Comparison of ENCODE assay signal across 9 cellular contexts in genomic region chr1:179369751-179370341, GRCh38. TPM values are rescaled to one million over a fixed set of nuclear protein-coding genes. Genes with fewer than 3 reads are reported as not detected.
DNase-seq lines count a peak whose midpoint lies in the region; ATAC-seq and TF ChIP-seq lines count a peak whose summit lies in the region.
"Had no signal": no experiment of that assay in that cellular context is flagged by ENCODE, and none has a peak within 500 bp of the region (broad histone marks: within the 10 kb centered on the region; RNA-seq: fewer than 3 reads in every experiment).

No MANE protein-coding gene starts in this region.

- no peak overlapping the region for H3K4me3 Mint-ChIP-seq in stimulated activated memory B cell treated with anti-CD40 and anti-IgM and Interleukin-4, amounts not matched to agents 10 μg/mL and 1 μg/mL and 100 μg/mL, for 72 hours

- peaks cover 10% of the 10 kb centered on the region for H3K4me1 Mint-ChIP-seq in stimulated activated memory B cell treated with anti-CD40 and anti-IgM and Interleukin-4, amounts not matched to agents 10 μg/mL and 1 μg/mL and 100 μg/mL, for 72 hours

- TF ChIP-seq EP300 in SK-N-SH (IDR thresholded peaks at IDR 0.05; ENCODE audit: borderline replicate concordance in 1 of 2, low read depth in 1 of 2, low read length in 1 of 2): no peak

- H3K4me1 ChIP-seq in SK-N-SH (ENCODE audit: control insufficient read depth in 1 of 2, insufficient read depth in 2 of 2, low read depth in 1 of 2, low read length in 1 of 2) (0 out of 4 replicates have a peak, but pooled peaks cover 0 to 4% of the 10 kb centered on the region in 2 experiments), right lobe of liver (peaks cover 0 to 5% (median 0%) of the 10 kb centered on the region in 4 donors), uterus (no peaks in the 10 kb centered on the region)

- ATAC-seq in right lobe of liver: peak; percentile 52 to 63 (median 58)
- ATAC-seq in stimulated activated memory B cell treated with anti-CD40 and anti-IgM and Interleukin-4, amounts not matched to agents 10 μg/mL and 1 μg/mL and 100 μg/mL, for 72 hours: no peak

- TF ChIP-seq CTCF in GM20000 (IDR thresholded peaks at IDR 0.05; ENCODE audit: extremely low read depth, missing control alignments) (peak; percentile 54), SK-N-SH (IDR thresholded peaks at IDR 0.05) (peak; percentile 79), coronary artery (IDR thresholded peaks at IDR 0.05) (peak; percentile 44), right lobe of liver (IDR thresholded peaks at IDR 0.05) (peak; percentile 63 to 81 (median 73)), uterus (IDR thresholded peaks at IDR 0.05) (peak; percentile 67 to 75 (median 71))

- in situ Hi-C loops in Caki2 (cut with HindIII; ENCODE audit: low pct_unique_long_range_greater_than_20kb, low sequenced_read_pairs): no loop called here

- H3K9me2 ChIP-seq in SK-N-SH: no peaks in the 10 kb centered on the region

- TF ChIP-seq RAD21 in SK-N-SH (IDR thresholded peaks at IDR 0.05; ENCODE audit: low read length): peak; percentile 85

- H3K9me3 Mint-ChIP-seq in stimulated activated memory B cell treated with anti-CD40 and anti-IgM and Interleukin-4, amounts not matched to agents 10 μg/mL and 1 μg/mL and 100 μg/mL, for 72 hours: no peaks in the 10 kb centered on the region

- H3K4me3 ChIP-seq in SK-N-SH (ENCODE audit: low read depth in 2 of 2, low read length in 1 of 2): no peak overlapping the region
- H3K4me3 ChIP-seq in coronary artery: no peak overlapping the region
- no peak overlapping the region for H3K4me3 ChIP-seq in right lobe of liver
- H3K4me3 ChIP-seq in uterus: no peak overlapping the region

- H3K36me3 Mint-ChIP-seq in stimulated activated memory B cell treated with anti-CD40 and anti-IgM and Interleukin-4, amounts not matched to agents 10 μg/mL and 1 μg/mL and 100 μg/mL, for 72 hours: no peaks in the 10 kb centered on the region

- H3K36me3 ChIP-seq in SK-N-SH (replicated peaks in 1 of 2; ENCODE audit: control insufficient read depth in 1 of 2, insufficient read depth in 2 of 2, low read length in 1 of 2) (no peaks in the 10 kb centered on the region), right lobe of liver (no peaks in the 10 kb centered on the region), uterus (no peaks in the 10 kb centered on the region)

- H3K27ac Mint-ChIP-seq in stimulated activated memory B cell treated with anti-CD40 and anti-IgM and Interleukin-4, amounts not matched to agents 10 μg/mL and 1 μg/mL and 100 μg/mL, for 72 hours: no peak overlapping the region

- DNase-seq in Caki2 (ENCODE audit: low read depth): peak; percentile 57
- peak; percentile 67 for DNase-seq in GM20000 (ENCODE audit: low spot score)
- DNase-seq in NCI-H146 treated with DMSO at 0.1 percent for 48 hours (lab: John Stamatoyannopoulos, UW; ENCODE audit: unreplicated experiment): peak; percentile 66
- peak; percentile 63 for DNase-seq in SK-N-SH
- DNase-seq in coronary artery (ENCODE audit: low spot score): no peak
- no peak for DNase-seq in right lobe of liver
- no peak for DNase-seq in uterus

- POLR2A ChIA-PET in SK-N-SH (lab: Yijun Ruan, JAX): no interaction called here

- TF ChIP-seq POLR2A in right lobe of liver (IDR thresholded peaks at IDR 0.05): no peak
- TF ChIP-seq POLR2A in uterus (IDR thresholded peaks at IDR 0.05): no peak

- H3K9me3 ChIP-seq in SK-N-SH: no peaks in the 10 kb centered on the region
- no peaks in the 10 kb centered on the region for H3K9me3 ChIP-seq in right lobe of liver
- no peaks in the 10 kb centered on the region for H3K9me3 ChIP-seq in uterus

- CTCF ChIA-PET in SK-N-SH (lab: Yijun Ruan, JAX): interaction anchor here (0.6 to 5.8 kb wide), 31 partner anchors 12 to 841 kb away, joined by 3 to 63 read pairs (median 4); partner anchors contain the start of genes ABL2 and TOR3A

- 3% methylated on average over 4 of the region's 4 CpGs for WGBS in SK-N-SH (ENCODE audit: low lambda C conversion rate)
- 0% methylated on average over 4 of the region's 4 CpGs for WGBS in right lobe of liver (ENCODE audit: insufficient coverage, low coverage, low lambda C conversion rate, missing lambda C conversion rate)

- no peak overlapping the region for H3K27ac ChIP-seq in SK-N-SH (ENCODE audit: low read depth in 2 of 2, low read length in 1 of 2)
- peak overlapping the region in 1 of 2 donors; percentile 15 for H3K27ac ChIP-seq in coronary artery
- no peak overlapping the region for H3K27ac ChIP-seq in right lobe of liver
- H3K27ac ChIP-seq in uterus: no peak overlapping the region

- H3F3A ChIP-seq in SK-N-SH (replicated peaks; ENCODE audit: insufficient read depth): no peaks in the 10 kb centered on the region

- no peaks in the 10 kb centered on the region for H4K20me1 ChIP-seq in SK-N-SH (ENCODE audit: insufficient read depth)

- no peaks in the 10 kb centered on the region for H3K79me2 ChIP-seq in SK-N-SH (ENCODE audit: insufficient read depth)

- no peak overlapping the region for H3K4me2 ChIP-seq in SK-N-SH

- H2AFZ ChIP-seq in SK-N-SH (ENCODE audit: low read depth): peak overlapping the region; percentile 5; the same call in 1 of the 2 replicates

- intact Hi-C loops in right lobe of liver (cut with DNase I): loop anchor here (10.0 kb wide), 2 partner anchors 75 to 115 kb away; partner anchors contain the start of gene SOAT1 (in 1 of the 2)
- intact Hi-C loops in uterus (cut with DNase I; ENCODE audit: low total_unique reads): loop anchor here (5.0 kb wide), 2 partner anchors 253 to 288 kb away; partner anchors contain the start of gene TOR3A

- H3K27me3 Mint-ChIP-seq in stimulated activated memory B cell treated with anti-CD40 and anti-IgM and Interleukin-4, amounts not matched to agents 10 μg/mL and 1 μg/mL and 100 μg/mL, for 72 hours: no peaks in the 10 kb centered on the region

- H3K27me3 ChIP-seq in SK-N-SH (ENCODE audit: insufficient read depth): no peaks in the 10 kb centered on the region
- H3K27me3 ChIP-seq in right lobe of liver: no peaks in the 10 kb centered on the region
- no peaks in the 10 kb centered on the region for H3K27me3 ChIP-seq in uterus

- H3K9ac ChIP-seq in SK-N-SH: no peak overlapping the region

TF ChIP-seq in SK-N-SH, 30 proteins besides CTCF, POLR2A, EP300 and RAD21:
- TF ChIP-seq SMC3 (IDR thresholded peaks at IDR 0.05; ENCODE audit: low read depth, low read length): peak; percentile 79
- TF ChIP-seq TAF1 (IDR thresholded peaks at IDR 0.05; ENCODE audit: borderline replicate concordance, low read depth, low read length): no peak
- no peak for TF ChIP-seq EZH2phosphoT487 (IDR thresholded peaks at IDR 0.05; ENCODE audit: borderline replicate concordance, low read depth)
- TF ChIP-seq, protein P1, sequence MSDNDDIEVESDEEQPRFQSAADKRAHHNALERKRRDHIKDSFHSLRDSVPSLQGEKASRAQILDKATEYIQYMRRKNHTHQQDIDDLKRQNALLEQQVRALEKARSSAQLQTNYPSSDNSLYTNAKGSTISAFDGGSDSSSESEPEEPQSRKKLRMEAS (IDR thresholded peaks at IDR 0.05; ENCODE audit: low read depth): 0 out of 2 replicates have a peak, but pooled peaks have one; percentile 32
- no peak for TF ChIP-seq MEF2A (IDR thresholded peaks at IDR 0.05; ENCODE audit: borderline replicate concordance, low read depth)
- no peak for TF ChIP-seq SIN3A (IDR thresholded peaks at IDR 0.05; ENCODE audit: borderline replicate concordance, low read depth, low read length)
- TF ChIP-seq RFX5 (IDR thresholded peaks at IDR 0.05; ENCODE audit: low read length): no peak

RNA-seq across cellular contexts. Expression of gene AXDND1, which starts 4.1 kb away (rescaled TPM):
- 2.0 TPM in 1 of 2 replicates, not detected in the other for total RNA-seq in Caki2 (2014; rRNA removed; shearing (Covaris generic); ENCODE audit: low replicate concordance)
- 0.11 and 0.16 TPM in 2 replicates for polyA plus RNA-seq in SK-N-SH (2012; rRNA removed)
- polyA plus RNA-seq in SK-N-SH (2012; cell fraction: cytosol; rRNA removed): 0.14 and 0.19 TPM in 2 replicates
- 0.05 and 0.31 TPM in 2 replicates for polyA plus RNA-seq in SK-N-SH (2012; cell fraction: nucleus; rRNA removed)
- total RNA-seq in right lobe of liver: under 1 TPM in 1 of 6 experiments, not detected in 5; 0.09 TPM
- 1 to 10 TPM in 1 of 4 donors, under 1 TPM in 2, not detected in 1; 0.34 to 1.8 (median 0.55) TPM for total RNA-seq in uterus
- total RNA-seq: T-helper 2 cell treated with Interferon-gamma antibody and Interleukin-4, amounts not matched to agents 100 ng/mL and 5 ng/mL, for 36 hours had no signal

Comparison
In these comparisons a context has a peak if more than half of its experiments do, and no peak if none do; other contexts are left out.
1. DNase-seq: peak in Caki2 (single experiment), GM20000 (single experiment), NCI-H146 treated with DMSO at 0.1 percent for 48 hours (single experiment) and SK-N-SH (single experiment); none in coronary artery (single experiment), right lobe of liver (0 of 3) and uterus (0 of 2).
2. Peak in every context shown above with its lines, with median percentiles within 50 percentile points of each other: CTCF ChIP-seq.